ENCODE assay signal across 34 cellular contexts in genomic region chr1:4937876-4938534, GRCh38.
"Had no signal": no experiment of that assay in that cellular context is flagged by ENCODE, and none has a peak within 500 bp of the region (broad histone marks: within the 10 kb centered on the region; RNA-seq: fewer than 3 reads in every experiment).

No MANE protein-coding gene starts in this region.

- H3K9me3 ChIP-seq: MG63 had no signal

- H3K4me3 ChIP-seq: MG63 had no signal

- H3K9ac ChIP-seq: KMS-11 had no signal

- DNase-seq: Karpas-422, Kasumi-1, KG1, MG63, MV-4-11, NCI-H1048, NCI-H1092, NCI-H1092 treated with DMSO at 0.1 percent for 48 hours, NCI-H1105, NCI-H1105 treated with DMSO at 0.1 percent for 48 hours, NCI-H1417, NCI-H1417 treated with DMSO at 0.1 percent for 48 hours, NCI-H1436, NCI-H1436 treated with DMSO at 0.1 percent for 48 hours, NCI-H146, NCI-H1694, NCI-H1694 treated with DMSO at 0.1 percent for 48 hours, NCI-H187, NCI-H187 treated with DMSO at 0.1 percent for 48 hours, NCI-H1930, NCI-H2029, NCI-H2029 treated with DMSO at 0.1 percent for 48 hours, NCI-H2081, NCI-H2081 treated with DMSO at 0.1 percent for 48 hours, NCI-H2107, NCI-H2171, NCI-H2171 treated with DMSO at 0.1 percent for 48 hours, NCI-H2227 treated with DMSO at 0.1 percent for 48 hours, NCI-H226, NCI-H345, NCI-H446, NCI-H446 treated with DMSO at 0.1 percent for 48 hours, NCI-H510A had no signal

- H3K27ac ChIP-seq: KMS-11 had no signal

- H3K27me3 ChIP-seq: MG63 had no signal

- H3K36me3 ChIP-seq: MG63 had no signal

- H3K4me2 ChIP-seq: KMS-11 had no signal
